In genomic region chr7:40935435-40935834, GRCh38 we compare ENCODE assay signal across 3 cellular contexts.
"Had no signal": no experiment of that assay in that cellular context is flagged by ENCODE, and none has a peak within 500 bp of the region (broad histone marks: within the 10 kb centered on the region; RNA-seq: fewer than 3 reads in every experiment).

No MANE protein-coding gene starts in this region.

- DNase-seq: GDM1, GF-D8 had no signal

- ATAC-seq: GM12878 had no signal

- H3K4me3 ChIP-seq: GM12878 had no signal
